Comparison of ENCODE assay signal across 35 cellular contexts in genomic region chr13:33626407-33626806, GRCh38.
"Had no signal": no experiment of that assay in that cellular context is flagged by ENCODE, and none has a peak within 500 bp of the region (broad histone marks: within the 10 kb centered on the region; RNA-seq: fewer than 3 reads in every experiment).

No MANE protein-coding gene starts in this region.

- H3K27ac ChIP-seq: KMS-11 had no signal

- H3K27me3 ChIP-seq: MG63 had no signal

- H3K4me3 ChIP-seq: MG63 had no signal

- H3K36me3 ChIP-seq: MG63 had no signal

- DNase-seq: Karpas-422, Kasumi-1, MG63, MM.1S, MV-4-11, NCI-H1048, NCI-H1092, NCI-H1092 treated with DMSO at 0.1 percent for 48 hours, NCI-H1105, NCI-H1105 treated with DMSO at 0.1 percent for 48 hours, NCI-H1417, NCI-H1417 treated with DMSO at 0.1 percent for 48 hours, NCI-H1436, NCI-H1436 treated with DMSO at 0.1 percent for 48 hours, NCI-H146, NCI-H1694, NCI-H1694 treated with DMSO at 0.1 percent for 48 hours, NCI-H187, NCI-H187 treated with DMSO at 0.1 percent for 48 hours, NCI-H1930, NCI-H2029, NCI-H2029 treated with DMSO at 0.1 percent for 48 hours, NCI-H2081, NCI-H2081 treated with DMSO at 0.1 percent for 48 hours, NCI-H2107, NCI-H2171, NCI-H2171 treated with DMSO at 0.1 percent for 48 hours, NCI-H2227 treated with DMSO at 0.1 percent for 48 hours, NCI-H226, NCI-H345, NCI-H446, NCI-H446 treated with DMSO at 0.1 percent for 48 hours, NCI-H510A, NCI-H510A treated with DMSO at 0.1 percent for 48 hours had no signal

- H3K9me3 ChIP-seq: MG63 had no signal
